8 cellular contexts compared by ENCODE assay signal in the genomic region with DNA sequence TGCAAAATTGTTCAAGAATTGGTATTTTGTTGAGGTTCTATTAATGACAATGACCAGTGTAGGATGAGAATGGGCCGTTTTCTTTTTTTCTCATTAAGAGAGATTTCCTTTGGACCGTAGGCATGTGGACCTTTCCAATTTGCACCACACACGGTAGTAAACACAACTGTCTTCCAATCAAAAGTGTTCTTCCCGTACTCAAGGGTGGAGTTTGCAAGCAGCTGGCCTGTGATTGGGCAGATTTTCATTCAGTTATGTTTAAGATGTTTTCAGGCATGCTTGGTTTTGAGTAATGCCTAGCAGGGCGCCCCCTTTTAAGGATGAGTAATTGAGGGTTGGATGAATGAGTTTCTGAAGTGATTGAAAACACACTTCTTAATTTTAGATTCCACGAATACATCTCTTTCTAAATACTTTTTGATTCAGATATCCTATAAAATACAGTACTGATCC. TPM values are rescaled to one million over a fixed set of nuclear protein-coding genes. Genes with fewer than 3 reads are reported as not detected.
DNase-seq lines count a peak whose midpoint lies in the region; ATAC-seq, FAIRE-seq and TF ChIP-seq lines count a peak whose summit lies in the region.

No MANE protein-coding gene starts in this region.

- H3K9me3 ChIP-seq in skeletal muscle satellite cell (replicated peaks; ENCODE audit: low read length), result peaks cover 5% of the 10 kb centered on the region

- H3K27me3 ChIP-seq in skeletal muscle satellite cell (ENCODE audit: control insufficient read depth, insufficient read depth, low read length), result no peaks in the 10 kb centered on the region

- peak; percentile 95 for FAIRE-seq in GM12892 (lab: Jason Lieb, UNC)

- DNase-seq in GM12892 (ENCODE audit: insufficient read length) (peak; percentile 48), head of caudate nucleus (peak in 28 of 42 donors; percentile 17 to 73 (median 46)), NCI-H187 treated with DMSO at 0.1 percent for 48 hours (lab: John Stamatoyannopoulos, UW) (no peak), DMS153 treated with DMSO at 0.1 percent for 48 hours (lab: John Stamatoyannopoulos, UW; ENCODE audit: unreplicated experiment) (no peak)
- peak; percentile 57 for DNase-seq in activated naive CD4-positive, alpha-beta T cell treated with anti-CD3 and anti-CD28 coated beads, Interleukin-2, amount 50 U/mL, for 16 hours

- H3K4me1 ChIP-seq in skeletal muscle satellite cell (ENCODE audit: control insufficient read depth, insufficient read depth, low read length), result peaks cover 28% of the 10 kb centered on the region

- H3K36me3 ChIP-seq in skeletal muscle satellite cell (ENCODE audit: insufficient read depth, low read length), result no peaks in the 10 kb centered on the region

- peak overlapping the region; percentile 77 for H3K4me2 ChIP-seq in skeletal muscle satellite cell (ENCODE audit: low read length)

- peak overlapping the region; percentile 97 for H3K9ac ChIP-seq in skeletal muscle satellite cell (ENCODE audit: low read depth, low read length)

- H3K4me3 ChIP-seq in skeletal muscle satellite cell (ENCODE audit: low read length), result peak overlapping the region; percentile 94

- TF ChIP-seq POLR2A in GM12892 (IDR thresholded peaks at IDR 0.05; ENCODE audit: low read depth, low read length), result no peak

- peak; percentile 36 for ATAC-seq in HG02885 (IDR thresholded peaks at IDR 0.05; ENCODE audit: poor library complexity, unreplicated experiment)

- intact Hi-C loops in head of caudate nucleus (cut with DNase I), result loop anchor here (10.0 kb wide), 2 partner anchors 50 to 190 kb away; a partner anchor contains a TSS

TF ChIP-seq in PFSK-1, 5 proteins besides CTCF, POLR2A, EP300 and RAD21:
- TF ChIP-seq, protein P1, sequence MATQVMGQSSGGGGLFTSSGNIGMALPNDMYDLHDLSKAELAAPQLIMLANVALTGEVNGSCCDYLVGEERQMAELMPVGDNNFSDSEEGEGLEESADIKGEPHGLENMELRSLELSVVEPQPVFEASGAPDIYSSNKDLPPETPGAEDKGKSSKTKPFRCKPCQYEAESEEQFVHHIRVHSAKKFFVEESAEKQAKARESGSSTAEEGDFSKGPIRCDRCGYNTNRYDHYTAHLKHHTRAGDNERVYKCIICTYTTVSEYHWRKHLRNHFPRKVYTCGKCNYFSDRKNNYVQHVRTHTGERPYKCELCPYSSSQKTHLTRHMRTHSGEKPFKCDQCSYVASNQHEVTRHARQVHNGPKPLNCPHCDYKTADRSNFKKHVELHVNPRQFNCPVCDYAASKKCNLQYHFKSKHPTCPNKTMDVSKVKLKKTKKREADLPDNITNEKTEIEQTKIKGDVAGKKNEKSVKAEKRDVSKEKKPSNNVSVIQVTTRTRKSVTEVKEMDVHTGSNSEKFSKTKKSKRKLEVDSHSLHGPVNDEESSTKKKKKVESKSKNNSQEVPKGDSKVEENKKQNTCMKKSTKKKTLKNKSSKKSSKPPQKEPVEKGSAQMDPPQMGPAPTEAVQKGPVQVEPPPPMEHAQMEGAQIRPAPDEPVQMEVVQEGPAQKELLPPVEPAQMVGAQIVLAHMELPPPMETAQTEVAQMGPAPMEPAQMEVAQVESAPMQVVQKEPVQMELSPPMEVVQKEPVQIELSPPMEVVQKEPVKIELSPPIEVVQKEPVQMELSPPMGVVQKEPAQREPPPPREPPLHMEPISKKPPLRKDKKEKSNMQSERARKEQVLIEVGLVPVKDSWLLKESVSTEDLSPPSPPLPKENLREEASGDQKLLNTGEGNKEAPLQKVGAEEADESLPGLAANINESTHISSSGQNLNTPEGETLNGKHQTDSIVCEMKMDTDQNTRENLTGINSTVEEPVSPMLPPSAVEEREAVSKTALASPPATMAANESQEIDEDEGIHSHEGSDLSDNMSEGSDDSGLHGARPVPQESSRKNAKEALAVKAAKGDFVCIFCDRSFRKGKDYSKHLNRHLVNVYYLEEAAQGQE (IDR thresholded peaks at IDR 0.05; ENCODE audit: insufficient read depth in 1 of 2, low read depth in 2 of 2, low read length in 2 of 2), result no peak
- TF ChIP-seq SIN3A (IDR thresholded peaks at IDR 0.05; ENCODE audit: borderline replicate concordance, insufficient read depth, low read length), result peak; percentile 77; the same call in 1 of the 2 replicates

RNA-seq across cellular contexts. Expression of a gene that starts 2.5 kb away (rescaled TPM):
- 24.1 TPM for polyA plus RNA-seq in GM12892 (2012; ENCODE audit: missing spikeins)
- 21.9 TPM for polyA plus RNA-seq in PFSK-1 (2012; ENCODE audit: insufficient read length, low read depth)
- 29.2 and 29.9 TPM in 2 replicates for total RNA-seq in skeletal muscle satellite cell (2012; rRNA removed)

RNA-seq across cellular contexts. Expression of a gene that starts 16.9 kb away (rescaled TPM):
- polyA plus RNA-seq in GM12892 (2012; ENCODE audit: missing spikeins), result 14.6 TPM
- polyA plus RNA-seq in PFSK-1 (2012; ENCODE audit: insufficient read length, low read depth), result 48.6 TPM
- 22.7 and 26.6 TPM in 2 replicates for total RNA-seq in skeletal muscle satellite cell (2012; rRNA removed)

RNA-seq across cellular contexts. Expression of a gene that starts 23.3 kb away (rescaled TPM):
- 6.6 TPM for polyA plus RNA-seq in GM12892 (2012; ENCODE audit: missing spikeins)
- 5.0 TPM for polyA plus RNA-seq in PFSK-1 (2012; ENCODE audit: insufficient read length, low read depth)
- total RNA-seq in skeletal muscle satellite cell (2012; rRNA removed), result 3.7 and 5.6 TPM in 2 replicates

Comparison
In these comparisons a context has a peak if more than half of its experiments do, and no peak if none do; other contexts are left out.
1. DNase-seq: peak in GM12892 (single experiment), activated naive CD4-positive, alpha-beta T cell treated with anti-CD3 and anti-CD28 coated beads, Interleukin-2, amount 50 U/mL, for 16 hours (single experiment) and head of caudate nucleus (28 of 42); none in NCI-H187 treated with DMSO at 0.1 percent for 48 hours (single experiment) and DMS153 treated with DMSO at 0.1 percent for 48 hours (single experiment).